8 cellular contexts compared by ENCODE assay signal in the genomic region with DNA sequence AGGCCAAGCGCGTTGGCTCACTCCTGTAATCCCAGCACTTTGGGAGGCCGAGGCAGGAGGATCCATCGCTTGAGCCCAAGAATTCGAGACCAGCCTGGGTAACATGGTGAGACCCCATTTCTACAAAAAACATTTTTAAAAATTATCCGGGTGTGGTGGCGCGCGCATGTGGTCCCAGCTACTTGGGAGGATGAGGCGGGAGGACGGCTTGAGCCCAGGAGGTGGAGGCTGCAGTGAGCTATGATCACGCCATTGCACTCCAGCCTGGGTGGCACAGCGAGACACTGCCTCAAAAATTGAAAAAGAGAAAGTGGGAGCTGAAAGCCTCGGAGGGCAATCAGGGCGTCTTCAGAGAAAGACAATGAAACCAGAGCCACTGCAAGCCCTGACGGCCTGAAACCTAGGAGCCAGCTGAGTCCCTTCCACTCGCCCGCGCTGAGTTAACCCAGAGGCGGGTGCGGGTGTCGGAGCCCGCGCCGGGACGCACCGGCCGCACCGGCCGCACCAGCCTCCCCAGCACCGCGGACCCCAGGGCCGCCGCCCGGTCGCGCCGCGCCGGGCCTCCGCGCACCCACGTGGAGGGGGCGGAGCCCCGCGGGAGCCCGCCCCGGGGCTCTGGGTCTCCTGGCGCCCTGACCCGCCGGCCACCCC. TPM values are rescaled to one million over a fixed set of nuclear protein-coding genes. Genes with fewer than 3 reads are reported as not detected.
DNase-seq lines count a peak whose midpoint lies in the region; ATAC-seq and TF ChIP-seq lines count a peak whose summit lies in the region.

No MANE protein-coding gene starts in this region.

- H3K27ac Mint-ChIP-seq in CD4-positive, alpha-beta T cell = peak overlapping the region; percentile 71

- peak overlapping the region; percentile 62 for H3K4me3 ChIP-seq in astrocyte of the cerebellum (ENCODE audit: low read depth, low read length)
- H3K4me3 ChIP-seq in testis = peak overlapping the region; percentile 68 to 81

- CTCF ChIA-PET in CD4-positive, alpha-beta T cell (lab: Charles Lee) = interaction anchor here (1.0 to 3.3 kb wide), 3 partner anchors 23 to 144 kb away, joined by 3 to 11 read pairs (median 6); partner anchors contain the start of gene ZFAND2A

- no peak for DNase-seq in CD4-positive, alpha-beta T cell
- DNase-seq in astrocyte of the cerebellum (ENCODE audit: low read depth) (no peak), left colon (no peak), testis (no peak), H4 (ENCODE audit: low spot score) (no peak), cerebellum (ENCODE audit: low spot score) (no peak)

- peaks cover 8% of the 10 kb centered on the region for H3K4me1 ChIP-seq in testis

- H3K36me3 ChIP-seq in testis (ENCODE audit: low read depth, missing control alignments) = no peaks in the 10 kb centered on the region

- H3K36me3 Mint-ChIP-seq in CD4-positive, alpha-beta T cell (ENCODE audit: low read depth) = peaks cover 5% of the 10 kb centered on the region

- TF ChIP-seq CTCF in CD4-positive, alpha-beta T cell (IDR thresholded peaks at IDR 0.05) = no peak
- no peak for TF ChIP-seq CTCF in astrocyte of the cerebellum (IDR thresholded peaks at IDR 0.05; ENCODE audit: low read depth, low read length, missing control alignments)
- TF ChIP-seq CTCF in testis (IDR thresholded peaks at IDR 0.05) = no peak

- H3K4me1 Mint-ChIP-seq in CD4-positive, alpha-beta T cell (ENCODE audit: low read depth) = peaks cover 19% of the 10 kb centered on the region

- no peak for TF ChIP-seq POLR2A in testis (IDR thresholded peaks at IDR 0.05)

- intact Hi-C loops in CD4-positive, alpha-beta T cell (cut with DNase I, micrococcal nuclease) = loop anchor here (1.0 to 5.0 kb wide), 4 partner anchors 23 to 260 kb away; partner anchors contain the start of genes ZFAND2A (in 2 of the 2), COX19 (in 1 of the 2) and GET4 (in 1 of the 2)
- intact Hi-C loops in left colon (cut with DNase I, micrococcal nuclease) = no loop called here
- intact Hi-C loops in testis (cut with DNase I; ENCODE audit: low total_unique reads) = no loop called here

- POLR2A ChIA-PET in CD4-positive, alpha-beta T cell (lab: Charles Lee) = interaction anchor here (0.8 to 4.4 kb wide), 5 partner anchors 23 to 162 kb away, joined by 4 to 33 read pairs (median 7); partner anchors contain the start of genes COX19 and ZFAND2A

- H3K27me3 ChIP-seq in CD4-positive, alpha-beta T cell (ENCODE audit: control insufficient read depth, insufficient read depth, low read length) = no peaks in the 10 kb centered on the region
- no peaks in the 10 kb centered on the region for H3K27me3 ChIP-seq in testis

- peak overlapping the region; percentile 50 for H3K27ac ChIP-seq in CD4-positive, alpha-beta T cell (ENCODE audit: low read depth, low read length)
- H3K27ac ChIP-seq in testis = peak overlapping the region in 1 of 2 donors; percentile 75

- peak overlapping the region; percentile 95 for H3K4me3 Mint-ChIP-seq in CD4-positive, alpha-beta T cell

- in situ Hi-C loops in astrocyte of the cerebellum (cut with HindIII; ENCODE audit: low sequenced_read_pairs) = no loop called here

- 9 to 15% methylated on average over 15 to 28 of the region's 51 CpGs for WGBS in testis, 2 donors

- H3K9me3 Mint-ChIP-seq in CD4-positive, alpha-beta T cell = no peaks in the 10 kb centered on the region

- H3K27me3 Mint-ChIP-seq in CD4-positive, alpha-beta T cell = no peaks in the 10 kb centered on the region

- no peaks in the 10 kb centered on the region for H3K9me3 ChIP-seq in CD4-positive, alpha-beta T cell (ENCODE audit: control insufficient read depth, low read length)
- H3K9me3 ChIP-seq in testis = no peaks in the 10 kb centered on the region

- ATAC-seq in CD4-positive, alpha-beta T cell (ENCODE audit: poor library complexity) = peak; percentile 46
- ATAC-seq in GM19463 (IDR thresholded peaks at IDR 0.05; ENCODE audit: unreplicated experiment) = peak; percentile 59
- peak; percentile 40 for ATAC-seq in HG03520 (IDR thresholded peaks at IDR 0.05; ENCODE audit: unreplicated experiment)
- ATAC-seq in left colon = peak; percentile 81

RNA-seq across cellular contexts. Expression of gene ZFAND2A, which starts 22.4 kb away (rescaled TPM):
- total RNA-seq in CD4-positive, alpha-beta T cell = 10 to 100 TPM; 92.3 to 92.5 TPM
- total RNA-seq in left colon (10 to 100 TPM; 40.7 to 90.0 TPM), testis (10 to 100 TPM; 32.9 to 37.8 TPM), cerebellum (13.7 TPM)
- polyA plus RNA-seq in testis (ENCODE audit: insufficient read depth, low read depth, low replicate concordance) = 61.4 TPM
- total RNA-seq in H4 (2014; rRNA removed; shearing (Covaris generic)) = 41.1 and 52.5 TPM in 2 replicates

RNA-seq across cellular contexts. Expression of gene GPER1, which starts 49.7 kb away (rescaled TPM):
- total RNA-seq in CD4-positive, alpha-beta T cell = not detected
- total RNA-seq in left colon (10 to 100 TPM in 1 of 2 donors, 1 to 10 TPM in 1; 7.2 to 20.8 TPM), testis (1 to 10 TPM; 3.2 to 3.4 TPM), cerebellum (0.73 TPM)
- polyA plus RNA-seq in testis (ENCODE audit: insufficient read depth, low read depth, low replicate concordance) = 3.5 TPM
- 0.97 and 1.5 TPM in 2 replicates for total RNA-seq in H4 (2014; rRNA removed; shearing (Covaris generic))

Comparison
In these comparisons a context has a peak if more than half of its experiments do, and no peak if none do; other contexts are left out.
1. intact Hi-C loops: an anchor here in CD4-positive, alpha-beta T cell (1.0 to 5.0 kb wide); none called in left colon and testis.